In the genomic region with DNA sequence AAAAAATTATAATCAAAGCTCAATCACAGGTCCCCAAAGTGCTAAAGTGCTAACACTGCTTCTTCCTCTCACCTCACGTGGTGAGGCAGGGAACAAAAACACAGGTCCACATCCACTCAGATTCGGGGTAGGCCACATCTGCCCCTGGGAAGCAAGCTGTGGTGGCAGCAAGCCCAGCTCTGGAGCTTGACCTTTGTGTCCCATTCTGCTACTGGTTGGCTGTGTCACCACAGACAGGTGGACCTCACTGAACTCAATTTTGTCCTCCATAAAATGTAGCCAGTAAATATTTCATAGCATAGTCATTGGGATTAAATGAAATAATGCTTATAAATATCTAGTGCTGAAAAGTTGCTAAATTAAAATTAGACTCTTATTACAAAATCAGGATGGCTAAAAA, we compare ENCODE assay signal across 24 cellular contexts.
"Had no signal": no experiment of that assay in that cellular context is flagged by ENCODE, and none has a peak within 500 bp of the region (broad histone marks: within the 10 kb centered on the region; RNA-seq: fewer than 3 reads in every experiment).

No MANE protein-coding gene starts in this region.

- H3K27me3 ChIP-seq: esophagus squamous epithelium, ovary, spleen, testis, transverse colon had no signal

- H3K27ac ChIP-seq: epithelial cell of prostate, esophagus squamous epithelium, left ventricle myocardium inferior, ovary, testis, transverse colon had no signal

- H3K4me3 Mint-ChIP-seq: activated CD4-positive, alpha-beta T cell treated with anti-CD3 and anti-CD28 coated beads for 36 hours; activated naive CD4-positive, alpha-beta T cell treated with anti-CD3 and anti-CD28 coated beads, Interleukin-2, amount 50 U/mL, for 24 hours; activated T-cell treated with anti-CD3 and anti-CD28 coated beads, Interleukin-2, amount 50 U/mL, for 24 hours; mesothelial cell of epicardium had no signal

- H3K9me3 Mint-ChIP-seq: activated naive CD4-positive, alpha-beta T cell treated with anti-CD3 and anti-CD28 coated beads, Interleukin-2, amount 50 U/mL, for 24 hours; activated naive CD8-positive, alpha-beta T cell treated with anti-CD3 and anti-CD28 coated beads, Interleukin-2, amount 50 U/mL, for 24 hours; activated T-cell treated with anti-CD3 and anti-CD28 coated beads, Interleukin-2, amount 50 U/mL, for 24 hours; mesothelial cell of epicardium; natural killer cell had no signal

- H3K9me3 ChIP-seq: esophagus squamous epithelium, left ventricle myocardium inferior, ovary, spleen, testis, transverse colon had no signal

- H3K36me3 ChIP-seq: esophagus squamous epithelium, left ventricle myocardium inferior, ovary, spleen, transverse colon had no signal

- H3K4me1 ChIP-seq: left ventricle myocardium inferior, testis had no signal

- H3K4me3 ChIP-seq: esophagus squamous epithelium, left ventricle myocardium inferior, ovary, spleen, testis, transverse colon had no signal

- DNase-seq: activated CD4-positive, alpha-beta T cell treated with anti-CD3 and anti-CD28 coated beads for 36 hours; activated CD4-positive, CD25-positive, alpha-beta regulatory T cell; activated CD8-positive, alpha-beta memory T cell treated with anti-CD3 and anti-CD28 coated beads for 24 hours; activated CD8-positive, alpha-beta memory T cell treated with anti-CD3 and anti-CD28 coated beads, Interleukin-2, amount 50 U/mL, for 48 hours; activated gamma-delta T cell treated with Interleukin-2 at 50 U/mL for 16 hours; activated naive CD8-positive, alpha-beta T cell treated with anti-CD3 and anti-CD28 coated beads, Interleukin-2, amount 50 U/mL, for 24 hours; activated T-cell treated with anti-CD3 and anti-CD28 coated beads, Interleukin-2, amount 50 U/mL, for 24 hours; amygdala; dermis blood vessel endothelial cell; effector CD4-positive, alpha-beta T cell; esophagus squamous epithelium; foreskin melanocyte; left ventricle myocardium inferior; mammary epithelial cell; natural killer cell; ovary; spleen; stimulated activated naive CD8-positive, alpha-beta T cell treated with anti-CD3 and anti-CD28 coated beads, Interleukin-15, Interleukin-2, amounts not matched to agents 100 U/mL and 50 U/mL, for 24 hours; testis; transverse colon had no signal

- H3K27me3 Mint-ChIP-seq: activated CD4-positive, alpha-beta T cell treated with anti-CD3 and anti-CD28 coated beads for 36 hours; activated naive CD4-positive, alpha-beta T cell treated with anti-CD3 and anti-CD28 coated beads, Interleukin-2, amount 50 U/mL, for 24 hours; activated naive CD8-positive, alpha-beta T cell treated with anti-CD3 and anti-CD28 coated beads, Interleukin-2, amount 50 U/mL, for 24 hours; activated T-cell treated with anti-CD3 and anti-CD28 coated beads, Interleukin-2, amount 50 U/mL, for 24 hours had no signal

- H3K36me3 Mint-ChIP-seq: activated naive CD4-positive, alpha-beta T cell treated with anti-CD3 and anti-CD28 coated beads, Interleukin-2, amount 50 U/mL, for 24 hours; mesothelial cell of epicardium; natural killer cell had no signal

- H3K27ac Mint-ChIP-seq: mesothelial cell of epicardium, progenitor cell of endocrine pancreas had no signal

- ATAC-seq: activated naive CD8-positive, alpha-beta T cell treated with anti-CD3 and anti-CD28 coated beads, Interleukin-2, amount 50 U/mL, for 24 hours; stimulated activated naive CD8-positive, alpha-beta T cell treated with anti-CD3 and anti-CD28 coated beads, Interleukin-15, Interleukin-2, amounts not matched to agents 100 U/mL and 50 U/mL, for 24 hours had no signal
